ENCODE assay signal across 1 cellular context in genomic region chr3:52171577-52172261, GRCh38.
TF ChIP-seq lines count a peak whose summit lies in the region.

No MANE protein-coding gene starts in this region.

TF ChIP-seq in HepG2, 621 proteins besides CTCF, POLR2A, EP300 and RAD21:
- no peak for TF ChIP-seq RFX1 (IDR thresholded peaks at IDR 0.05)
- no peak for TF ChIP-seq DMTF1 (CRISPR knock-in tag; IDR thresholded peaks at IDR 0.05)
- TF ChIP-seq XRCC5 (optimal IDR thresholded peaks at IDR 0.05; ENCODE audit: low read length): peak; percentile 33
- TF ChIP-seq HNRNPUL1 (IDR thresholded peaks at IDR 0.05; ENCODE audit: low read depth, low read length): no peak
- TF ChIP-seq FOXA1 (IDR thresholded peaks at IDR 0.05): no peak
- TF ChIP-seq FOXA1 (CRISPR knock-in tag; IDR thresholded peaks at IDR 0.05): no peak
- TF ChIP-seq ZNF749 (CRISPR knock-in tag; IDR thresholded peaks at IDR 0.05; ENCODE audit: borderline replicate concordance): no peak
- no peak for TF ChIP-seq ZSCAN29 (CRISPR knock-in tag; conservative IDR thresholded peaks at IDR 0.05)
- TF ChIP-seq, protein P1, sequence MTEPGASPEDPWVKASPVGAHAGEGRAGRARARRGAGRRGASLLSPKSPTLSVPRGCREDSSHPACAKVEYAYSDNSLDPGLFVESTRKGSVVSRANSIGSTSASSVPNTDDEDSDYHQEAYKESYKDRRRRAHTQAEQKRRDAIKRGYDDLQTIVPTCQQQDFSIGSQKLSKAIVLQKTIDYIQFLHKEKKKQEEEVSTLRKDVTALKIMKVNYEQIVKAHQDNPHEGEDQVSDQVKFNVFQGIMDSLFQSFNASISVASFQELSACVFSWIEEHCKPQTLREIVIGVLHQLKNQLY (CRISPR knock-in tag; IDR thresholded peaks at IDR 0.05): no peak
- TF ChIP-seq, protein P2, sequence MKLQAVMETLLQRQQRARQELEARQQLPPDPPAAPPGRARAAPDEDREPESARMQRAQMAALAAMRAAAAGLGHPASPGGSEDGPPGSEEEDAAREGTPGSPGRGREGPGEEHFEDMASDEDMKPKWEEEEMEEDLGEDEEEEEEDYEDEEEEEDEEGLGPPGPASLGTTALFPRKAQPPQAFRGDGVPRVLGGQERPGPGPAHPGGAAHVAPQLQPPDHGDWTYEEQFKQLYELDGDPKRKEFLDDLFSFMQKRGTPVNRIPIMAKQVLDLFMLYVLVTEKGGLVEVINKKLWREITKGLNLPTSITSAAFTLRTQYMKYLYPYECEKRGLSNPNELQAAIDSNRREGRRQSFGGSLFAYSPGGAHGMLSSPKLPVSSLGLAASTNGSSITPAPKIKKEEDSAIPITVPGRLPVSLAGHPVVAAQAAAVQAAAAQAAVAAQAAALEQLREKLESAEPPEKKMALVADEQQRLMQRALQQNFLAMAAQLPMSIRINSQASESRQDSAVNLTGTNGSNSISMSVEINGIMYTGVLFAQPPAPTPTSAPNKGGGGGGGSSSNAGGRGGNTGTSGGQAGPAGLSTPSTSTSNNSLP (IDR thresholded peaks at IDR 0.05; ENCODE audit: low read depth, low read length): peak; percentile 48; the same call in 1 of the 2 replicates
- TF ChIP-seq ATF7-NPFF (CRISPR knock-in tag; IDR thresholded peaks at IDR 0.05; ENCODE audit: low read depth): no peak
- TF ChIP-seq ZFX (CRISPR knock-in tag; IDR thresholded peaks at IDR 0.05; ENCODE audit: low read depth): no peak
- TF ChIP-seq FOSL2 (CRISPR knock-in tag; IDR thresholded peaks at IDR 0.05): peak; percentile 71
- no peak for TF ChIP-seq RELA (CRISPR knock-in tag; IDR thresholded peaks at IDR 0.05)
- no peak for TF ChIP-seq ZNF382 (CRISPR knock-in tag; IDR thresholded peaks at IDR 0.05; ENCODE audit: borderline replicate concordance)
- TF ChIP-seq MXD1 (CRISPR knock-in tag; IDR thresholded peaks at IDR 0.05): 0 out of 2 replicates have a peak, but pooled peaks have one; percentile 33
- TF ChIP-seq MIXL1 (CRISPR knock-in tag; IDR thresholded peaks at IDR 0.05): no peak
- 0 out of 2 replicates have a peak, but pooled peaks have one; percentile 33 for TF ChIP-seq SKIL (CRISPR knock-in tag; IDR thresholded peaks at IDR 0.05; ENCODE audit: borderline replicate concordance)
